ENCODE assay signal across 7 cellular contexts in genomic region chr17:1203111-1203966, GRCh38. TPM values are rescaled to one million over a fixed set of nuclear protein-coding genes. Genes with fewer than 3 reads are reported as not detected.
DNase-seq lines count a peak whose midpoint lies in the region; ATAC-seq, FAIRE-seq and TF ChIP-seq lines count a peak whose summit lies in the region.

No MANE protein-coding gene starts in this region.

- FAIRE-seq in H54 (lab: Jason Lieb, UNC) (no peak), bronchial epithelial cell (lab: Jason Lieb, UNC) (no peak)

- H3K27me3 ChIP-seq in bronchial epithelial cell (ENCODE audit: control insufficient read depth, insufficient read depth, low read length) = peaks cover 3% of the 10 kb centered on the region

- peak; percentile 1 for TF ChIP-seq CTCF in bronchial epithelial cell (IDR thresholded peaks at IDR 0.05; ENCODE audit: insufficient read depth, low read length, severe bottlenecking)

- ATAC-seq in GM18873 (IDR thresholded peaks at IDR 0.05; ENCODE audit: low FRiP score, unreplicated experiment) = no peak

- no peak for TF ChIP-seq POLR2A in H54 (IDR thresholded peaks at IDR 0.05; ENCODE audit: low read depth, low read length)

- H3K4me3 ChIP-seq in bronchial epithelial cell (ENCODE audit: low read depth, low read length) = peak overlapping the region; percentile 40

- H3K36me3 ChIP-seq in bronchial epithelial cell (ENCODE audit: control insufficient read depth, insufficient read depth, low read length) = no peaks in the 10 kb centered on the region

- DNase-seq in H54 (ENCODE audit: insufficient read length, low spot score) (peak; percentile 75), T-helper 2 cell (peak; percentile 33 to 55 (median 38)), bronchial epithelial cell (ENCODE audit: low read depth) (peak; percentile 50), iPS-NIHi7 (ENCODE audit: extremely low spot score) (peak; percentile 99), midbrain (lab: John Stamatoyannopoulos, UW) (no peak)
- peak; percentile 75 for DNase-seq in stimulated activated CD4-positive, alpha-beta T cell treated with anti-CD3 and anti-CD28 coated beads, Interleukin-15, amount 100 ng/mL, for 24 hours

RNA-seq across cellular contexts. Expression of gene ABR, which starts 23.6 kb away (rescaled TPM):
- total RNA-seq in bronchial epithelial cell = 18.7 and 39.3 TPM in 2 replicates
